16 cellular contexts compared by ENCODE assay signal in the genomic region with DNA sequence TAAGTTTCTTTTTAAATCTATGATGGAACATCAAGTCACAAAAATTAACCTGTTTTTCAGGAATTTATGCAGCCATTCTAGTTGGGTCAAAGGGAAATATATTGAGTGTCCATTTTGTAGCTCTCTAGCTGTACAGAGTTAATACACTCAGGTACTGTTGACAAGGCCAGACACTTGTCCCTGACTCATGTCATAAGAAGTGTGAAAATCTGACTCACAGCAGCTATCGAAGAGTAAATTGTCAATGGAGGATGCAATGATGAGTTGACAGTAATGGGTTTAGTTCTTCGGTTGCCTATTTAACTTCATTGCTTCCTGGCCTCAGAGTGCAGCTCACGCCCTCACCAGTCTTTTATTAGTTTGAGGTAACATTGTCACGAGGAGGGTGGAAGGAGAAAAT.
DNase-seq lines count a peak whose midpoint lies in the region; ATAC-seq and TF ChIP-seq lines count a peak whose summit lies in the region.
"Had no signal": no experiment of that assay in that cellular context is flagged by ENCODE, and none has a peak within 500 bp of the region (broad histone marks: within the 10 kb centered on the region; RNA-seq: fewer than 3 reads in every experiment).

No MANE protein-coding gene starts in this region.

- no peak for TF ChIP-seq CTCF in foreskin keratinocyte (conservative IDR thresholded peaks at IDR 0.05)
- TF ChIP-seq CTCF in neural cell (IDR thresholded peaks at IDR 0.05; ENCODE audit: poor library complexity, severe bottlenecking): no peak
- no peak for TF ChIP-seq CTCF in hepatocyte (IDR thresholded peaks at IDR 0.05; ENCODE audit: poor library complexity)

- no peak overlapping the region for H3K9ac ChIP-seq in neural cell (ENCODE audit: low read length)
- H3K9ac ChIP-seq: BLaER1 treated with 17β-estradiol and CSF1 and Interleukin-3, amounts not matched to agents 10 nM and 100 nM had no signal

- no peaks in the 10 kb centered on the region for H3K27me3 ChIP-seq in foreskin keratinocyte
- no peaks in the 10 kb centered on the region for H3K27me3 ChIP-seq in neural cell (ENCODE audit: insufficient read depth, low read depth, low read length)
- H3K27me3 ChIP-seq in hepatocyte: no peaks in the 10 kb centered on the region
- H3K27me3 ChIP-seq: BLaER1 treated with 17β-estradiol and CSF1 and Interleukin-3, amounts not matched to agents 10 nM and 100 nM had no signal

- H3K4me2 ChIP-seq in neural cell (ENCODE audit: low read length) (no peak overlapping the region), hepatocyte (no peak overlapping the region)
- H3K4me2 ChIP-seq: BLaER1 treated with 17β-estradiol and CSF1 and Interleukin-3, amounts not matched to agents 10 nM and 100 nM had no signal

- no peaks in the 10 kb centered on the region for H3K9me3 ChIP-seq in neural cell (ENCODE audit: low read length)
- H3K9me3 ChIP-seq in hepatocyte (ENCODE audit: low read depth): no peaks in the 10 kb centered on the region

- DNase-seq in DMS53 (lab: John Stamatoyannopoulos, UW) (peak; percentile 69), RKO (ENCODE audit: low spot score) (peak; percentile 8), foreskin keratinocyte (peak in 1 of 2 donors; percentile 37), hepatocyte (ENCODE audit: low spot score) (no peak), NCI-H2107 (lab: John Stamatoyannopoulos, UW) (no peak), foreskin melanocyte (no peak)
- DNase-seq: Calu3; CD8-positive, alpha-beta T cell; GDM1; GOT3; H7; HFFc6; IMR-90 had no signal

- H3K27ac ChIP-seq in foreskin keratinocyte (no peak overlapping the region), neural cell (ENCODE audit: low read length) (no peak overlapping the region), hepatocyte (no peak overlapping the region)
- H3K27ac ChIP-seq: BLaER1 treated with 17β-estradiol and CSF1 and Interleukin-3, amounts not matched to agents 10 nM and 100 nM had no signal

- H3K79me2 ChIP-seq in neural cell (replicated peaks; ENCODE audit: insufficient read depth, low read length): no peaks in the 10 kb centered on the region
- no peaks in the 10 kb centered on the region for H3K79me2 ChIP-seq in hepatocyte

- 88% methylated on average over 4 of the region's 4 CpGs for WGBS in hepatocyte (ENCODE audit: low lambda C conversion rate, missing lambda C conversion rate)

- no peaks in the 10 kb centered on the region for H3K9me2 ChIP-seq in neural cell (ENCODE audit: insufficient read depth, low read length)
- no peaks in the 10 kb centered on the region for H3K9me2 ChIP-seq in hepatocyte (replicated peaks; ENCODE audit: insufficient read depth)

- H3K4me1 ChIP-seq in foreskin keratinocyte (no peaks in the 10 kb centered on the region), hepatocyte (ENCODE audit: insufficient read depth) (no peaks in the 10 kb centered on the region)
- H3K4me1 ChIP-seq: BLaER1 treated with 17β-estradiol and CSF1 and Interleukin-3, amounts not matched to agents 10 nM and 100 nM had no signal

- peak; percentile 98 for TF ChIP-seq EP300 in neural cell (conservative IDR thresholded peaks at IDR 0.05; ENCODE audit: poor library complexity, severe bottlenecking)

- H4K20me1 ChIP-seq in neural cell (ENCODE audit: insufficient read depth) (no peaks in the 10 kb centered on the region), hepatocyte (ENCODE audit: insufficient read depth, poor library complexity, severe bottlenecking) (no peaks in the 10 kb centered on the region)
- H4K20me1 ChIP-seq: BLaER1 treated with 17β-estradiol and CSF1 and Interleukin-3, amounts not matched to agents 10 nM and 100 nM had no signal

- H3K4me3 ChIP-seq in neural cell (ENCODE audit: low read length) (no peak overlapping the region), hepatocyte (no peak overlapping the region)
- H3K4me3 ChIP-seq: BLaER1 treated with 17β-estradiol and CSF1 and Interleukin-3, amounts not matched to agents 10 nM and 100 nM had no signal

- TF ChIP-seq RAD21 in neural cell (conservative IDR thresholded peaks at IDR 0.05): no peak

- peak; percentile 82 for ATAC-seq in foreskin keratinocyte
- ATAC-seq: CD8-positive, alpha-beta T cell; HCT116 had no signal

- no peaks in the 10 kb centered on the region for H3K36me3 ChIP-seq in neural cell (ENCODE audit: insufficient read depth, low read length)
- H3K36me3 ChIP-seq in hepatocyte (replicated peaks; ENCODE audit: insufficient read depth, low read depth): no peaks in the 10 kb centered on the region
- H3K36me3 ChIP-seq: BLaER1 treated with 17β-estradiol and CSF1 and Interleukin-3, amounts not matched to agents 10 nM and 100 nM had no signal

- no peaks in the 10 kb centered on the region for H3F3A ChIP-seq in neural cell (ENCODE audit: insufficient read depth, low read length, poor library complexity, severe bottlenecking)

- no peak overlapping the region for H2AFZ ChIP-seq in neural cell (ENCODE audit: low read depth, low read length)
- no peak overlapping the region for H2AFZ ChIP-seq in hepatocyte

TF ChIP-seq in neural cell, 6 proteins besides CTCF, POLR2A, EP300 and RAD21:
- TF ChIP-seq TAF1 (IDR thresholded peaks at IDR 0.05; ENCODE audit: low read depth): no peak
- peak; percentile 86 for TF ChIP-seq POLR2AphosphoS5 (IDR thresholded peaks at IDR 0.05)
- TF ChIP-seq MXI1 (conservative IDR thresholded peaks at IDR 0.05; ENCODE audit: poor library complexity, severe bottlenecking): peak; percentile 21
- TF ChIP-seq, protein P1, sequence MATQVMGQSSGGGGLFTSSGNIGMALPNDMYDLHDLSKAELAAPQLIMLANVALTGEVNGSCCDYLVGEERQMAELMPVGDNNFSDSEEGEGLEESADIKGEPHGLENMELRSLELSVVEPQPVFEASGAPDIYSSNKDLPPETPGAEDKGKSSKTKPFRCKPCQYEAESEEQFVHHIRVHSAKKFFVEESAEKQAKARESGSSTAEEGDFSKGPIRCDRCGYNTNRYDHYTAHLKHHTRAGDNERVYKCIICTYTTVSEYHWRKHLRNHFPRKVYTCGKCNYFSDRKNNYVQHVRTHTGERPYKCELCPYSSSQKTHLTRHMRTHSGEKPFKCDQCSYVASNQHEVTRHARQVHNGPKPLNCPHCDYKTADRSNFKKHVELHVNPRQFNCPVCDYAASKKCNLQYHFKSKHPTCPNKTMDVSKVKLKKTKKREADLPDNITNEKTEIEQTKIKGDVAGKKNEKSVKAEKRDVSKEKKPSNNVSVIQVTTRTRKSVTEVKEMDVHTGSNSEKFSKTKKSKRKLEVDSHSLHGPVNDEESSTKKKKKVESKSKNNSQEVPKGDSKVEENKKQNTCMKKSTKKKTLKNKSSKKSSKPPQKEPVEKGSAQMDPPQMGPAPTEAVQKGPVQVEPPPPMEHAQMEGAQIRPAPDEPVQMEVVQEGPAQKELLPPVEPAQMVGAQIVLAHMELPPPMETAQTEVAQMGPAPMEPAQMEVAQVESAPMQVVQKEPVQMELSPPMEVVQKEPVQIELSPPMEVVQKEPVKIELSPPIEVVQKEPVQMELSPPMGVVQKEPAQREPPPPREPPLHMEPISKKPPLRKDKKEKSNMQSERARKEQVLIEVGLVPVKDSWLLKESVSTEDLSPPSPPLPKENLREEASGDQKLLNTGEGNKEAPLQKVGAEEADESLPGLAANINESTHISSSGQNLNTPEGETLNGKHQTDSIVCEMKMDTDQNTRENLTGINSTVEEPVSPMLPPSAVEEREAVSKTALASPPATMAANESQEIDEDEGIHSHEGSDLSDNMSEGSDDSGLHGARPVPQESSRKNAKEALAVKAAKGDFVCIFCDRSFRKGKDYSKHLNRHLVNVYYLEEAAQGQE (IDR thresholded peaks at IDR 0.05; ENCODE audit: borderline replicate concordance): no peak
- no peak for TF ChIP-seq SMC3 (conservative IDR thresholded peaks at IDR 0.05; ENCODE audit: poor library complexity)
- TF ChIP-seq EZH2 (IDR thresholded peaks at IDR 0.05; ENCODE audit: borderline replicate concordance, insufficient read depth, low read length, poor library complexity, severe bottlenecking): no peak
TF ChIP-seq in neural cell: peak in this region for 2.

Comparison
In these comparisons a context has a peak if more than half of its experiments do, and no peak if none do; other contexts are left out.
1. DNase-seq: peak in DMS53 (single experiment) and RKO (single experiment); none in hepatocyte (single experiment), NCI-H2107 (single experiment) and foreskin melanocyte (single experiment).